Comparison of ENCODE assay signal across 8 cellular contexts in genomic region chr3:134374791-134375541, GRCh38. TPM values are rescaled to one million over a fixed set of nuclear protein-coding genes. Genes with fewer than 3 reads are reported as not detected.
DNase-seq lines count a peak whose midpoint lies in the region; ATAC-seq and TF ChIP-seq lines count a peak whose summit lies in the region.

No MANE protein-coding gene starts in this region.

- H3K27me3 ChIP-seq in SJSA1 (replicated peaks) = no peaks in the 10 kb centered on the region
- H3K27me3 ChIP-seq in neuron (ENCODE audit: insufficient read depth, low read length) = peaks cover 7% of the 10 kb centered on the region

- peaks cover 38% of the 10 kb centered on the region for H3K4me1 ChIP-seq in SJSA1 (replicated peaks)
- H3K4me1 ChIP-seq in neuron (ENCODE audit: insufficient read depth, low read length) = peaks cover 32% of the 10 kb centered on the region

- H3K4me3 ChIP-seq in SJSA1 (peak overlapping the region; percentile 99), fibroblast of mammary gland (ENCODE audit: control insufficient read depth, low read depth, low read length) (peak overlapping the region; percentile 88), neuron (ENCODE audit: low read length) (peak overlapping the region; percentile 98)

- ATAC-seq in HG03520 (IDR thresholded peaks at IDR 0.05; ENCODE audit: unreplicated experiment) (no peak), GM19324 (IDR thresholded peaks at IDR 0.05; ENCODE audit: low FRiP score, unreplicated experiment) (no peak)

- peaks cover 41% of the 10 kb centered on the region for H3K36me3 ChIP-seq in SJSA1
- H3K36me3 ChIP-seq in neuron (ENCODE audit: insufficient read depth, low read length) = peaks cover 24% of the 10 kb centered on the region

- peak; percentile 79 for DNase-seq in A172 (ENCODE audit: low spot score)
- peak; percentile 67 for DNase-seq in H4 (ENCODE audit: low spot score)
- DNase-seq in SJSA1 (ENCODE audit: low read depth in 1 of 2, low spot score in 2 of 2) = peak; percentile 79 to 87
- no peak for DNase-seq in fibroblast of mammary gland (ENCODE audit: low read depth)
- DNase-seq in Kasumi-1 (lab: John Stamatoyannopoulos, UW) = no peak

- H3K27ac ChIP-seq in SJSA1 = peak overlapping the region; percentile 100

- H3K9me3 ChIP-seq in SJSA1 (replicated peaks) (peaks cover 3% of the 10 kb centered on the region; the same call in 1 of the 2 replicates), neuron (ENCODE audit: low read length) (no peaks in the 10 kb centered on the region)

- peak overlapping the region; percentile 58 for H2AFZ ChIP-seq in neuron (ENCODE audit: low read depth, low read length)

- TF ChIP-seq CTCF in fibroblast of mammary gland (conservative IDR thresholded peaks at IDR 0.05; ENCODE audit: control insufficient read depth, insufficient read depth, low read depth, low read length) = no peak

RNA-seq across cellular contexts. Expression of gene AMOTL2, which starts 0.7 kb away (rescaled TPM):
- total RNA-seq in A172 (2014; rRNA removed; shearing (Covaris generic)) = 168 and 182 TPM in 2 replicates
- total RNA-seq in H4 (2014; rRNA removed; shearing (Covaris generic)) = 21.5 and 23.0 TPM in 2 replicates
- total RNA-seq in SJSA1 (2014; rRNA removed; shearing (Covaris generic)) = 86.3 and 142 TPM in 2 replicates

Comparison
In these comparisons a context has a peak if more than half of its experiments do, and no peak if none do; other contexts are left out.
1. DNase-seq: peak in A172 (single experiment), H4 (single experiment) and SJSA1 (2 of 2); none in fibroblast of mammary gland (single experiment) and Kasumi-1 (0 of 2).
2. Peak in every context shown above with its lines, with median percentiles within 50 percentile points of each other: H3K4me3 ChIP-seq.